12 cellular contexts compared by ENCODE assay signal in the genomic region with DNA sequence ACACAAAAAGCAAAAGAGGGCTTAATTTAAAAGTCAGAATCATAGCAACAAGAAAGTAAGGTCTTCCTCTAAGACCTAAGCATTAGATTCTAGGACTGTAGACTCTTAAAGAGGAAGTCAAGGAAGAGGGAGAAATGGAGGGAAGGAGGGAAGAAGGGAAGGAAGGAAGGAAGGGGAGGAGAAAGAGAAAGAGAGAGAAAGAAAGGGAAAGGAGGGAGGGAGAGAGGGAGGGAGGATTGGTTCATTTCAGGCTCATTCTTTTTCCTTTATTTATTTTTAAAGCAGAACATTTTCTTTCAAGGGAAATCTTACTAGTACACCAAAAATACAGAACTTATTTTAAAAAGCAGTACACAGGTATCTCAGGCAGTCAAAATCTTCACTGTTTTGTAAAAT.
A peak's percentile ranks its signal among the peaks of the same experiment; 100 is the strongest.
DNase-seq lines count a peak whose midpoint lies in the region; ATAC-seq, FAIRE-seq and TF ChIP-seq lines count a peak whose summit lies in the region.
"Had no signal": no experiment of that assay in that cellular context is flagged by ENCODE, and none has a peak within 500 bp of the region (broad histone marks: within the 10 kb centered on the region; RNA-seq: fewer than 3 reads in every experiment).

No MANE protein-coding gene starts in this region.

- H3K4me3 ChIP-seq in HUES48 (ENCODE audit: low read depth, low read length) (no peak overlapping the region), K562 (no peak overlapping the region), mesendoderm (ENCODE audit: low read length) (no peak overlapping the region), stomach (no peak overlapping the region)

- intact Hi-C loops in K562 (cut with micrococcal nuclease): loop anchor here (5.0 kb wide), 2 partner anchors 82 to 182 kb away; partner anchors contain the start of genes DLG5 and POLR3A
- intact Hi-C loops in stomach (cut with DNase I; ENCODE audit: low total_unique reads): loop anchor here (10.0 kb wide), 2 partner anchors 79 to 119 kb away; partner anchors contain the start of gene DLG5

- H2AK5ac ChIP-seq in mesendoderm (ENCODE audit: low read length): no peak overlapping the region

- TF ChIP-seq CTCF in K562 (IDR thresholded peaks at IDR 0.05 in 2 of 3, conservative IDR thresholded peaks at IDR 0.05 in 1 of 3; ENCODE audit: insufficient read depth in 2 of 3, low read depth in 1 of 3, low read length in 3 of 3) (no peak), stomach (IDR thresholded peaks at IDR 0.05) (no peak)

- H3K4me2 ChIP-seq in K562 (ENCODE audit: insufficient read depth, low read length) (no peak overlapping the region), mesendoderm (ENCODE audit: low read length) (no peak overlapping the region)

- ATAC-seq in K562: no peak

- H3K27ac ChIP-seq in HUES48 (ENCODE audit: low read depth, low read length): peak overlapping the region; percentile 9
- no peak overlapping the region for H3K27ac ChIP-seq in K562 (ENCODE audit: extremely low read depth, low read depth, low read length)
- H3K27ac ChIP-seq in mesendoderm (ENCODE audit: low read depth, low read length): no peak overlapping the region
- H3K27ac ChIP-seq in stomach: peak overlapping the region in 3 of 5 donors; percentile 28 to 81 (median 54)

- no peak overlapping the region for H4K8ac ChIP-seq in mesendoderm (ENCODE audit: low read depth, low read length)

- no peak overlapping the region for H2BK5ac ChIP-seq in mesendoderm (ENCODE audit: low read length)

- H3K4me1 ChIP-seq in HUES48 (ENCODE audit: control insufficient read depth, insufficient read depth, low read length): peaks cover 24% of the 10 kb centered on the region
- H3K4me1 ChIP-seq in K562 (replicated peaks in 1 of 2; ENCODE audit: control insufficient read depth in 2 of 2, insufficient read depth in 2 of 2, low read length in 2 of 2): peaks cover 13% of the 10 kb centered on the region in 2 experiments
- H3K4me1 ChIP-seq in mesendoderm (ENCODE audit: control insufficient read depth, low read depth, low read length): no peaks in the 10 kb centered on the region
- H3K4me1 ChIP-seq in stomach: peaks cover 8 to 38% (median 21%) of the 10 kb centered on the region in 4 donors

- H3K27me3 ChIP-seq in HUES48 (ENCODE audit: control insufficient read depth, insufficient read depth, low read length): no peaks in the 10 kb centered on the region
- no peaks in the 10 kb centered on the region for H3K27me3 ChIP-seq in K562 (ENCODE audit: control insufficient read depth in 2 of 2, insufficient read depth in 2 of 2, low read length in 2 of 2)
- no peaks in the 10 kb centered on the region for H3K27me3 ChIP-seq in mesendoderm (ENCODE audit: insufficient read depth, low read length, poor library complexity)
- no peaks in the 10 kb centered on the region for H3K27me3 ChIP-seq in stomach

- no peak overlapping the region for H3K9ac ChIP-seq in HUES48 (ENCODE audit: low read depth, low read length)
- no peak overlapping the region for H3K9ac ChIP-seq in K562 (ENCODE audit: insufficient read depth in 1 of 2, low read depth in 2 of 2, low read length in 2 of 2)
- peak overlapping the region; percentile 7 for H3K9ac ChIP-seq in mesendoderm (ENCODE audit: low read length)

- peaks cover 11% of the 10 kb centered on the region for H3K79me1 ChIP-seq in mesendoderm (ENCODE audit: low read length)

- TF ChIP-seq POLR2A in K562 (conservative IDR thresholded peaks at IDR 0.05) (no peak), stomach (IDR thresholded peaks at IDR 0.05) (no peak)

- H3K79me2 ChIP-seq in K562 (ENCODE audit: control insufficient read depth, insufficient read depth, low read length): no peaks in the 10 kb centered on the region
- peaks cover 6% of the 10 kb centered on the region for H3K79me2 ChIP-seq in mesendoderm (ENCODE audit: control insufficient read depth, insufficient read depth, low read length)

- no peak overlapping the region for H2BK120ac ChIP-seq in mesendoderm (ENCODE audit: low read depth, low read length)

- no peak overlapping the region for H2AFZ ChIP-seq in K562 (ENCODE audit: low read depth, low read length)

- H3K23ac ChIP-seq in mesendoderm (ENCODE audit: low read length): no peak overlapping the region

- FAIRE-seq in K562 (lab: Jason Lieb, UNC): peak; percentile 46

- no TSS peak for BruUV-seq in K562 (replicated peaks; lab: Mats Ljungman, UMichigan)

- H3K9me3 ChIP-seq in HUES48 (ENCODE audit: control insufficient read depth, insufficient read depth, low read length) (no peaks in the 10 kb centered on the region), K562 (replicated peaks; ENCODE audit: control insufficient read depth, insufficient read depth, low read depth, low read length) (no peaks in the 10 kb centered on the region), stomach (no peaks in the 10 kb centered on the region)

- no peak for TF ChIP-seq RAD21 in K562 (CRISPR knock-in tag; conservative IDR thresholded peaks at IDR 0.05 in 1 of 2, IDR thresholded peaks at IDR 0.05 in 1 of 2)

- no peak overlapping the region for H4K5ac ChIP-seq in mesendoderm (ENCODE audit: low read length)

- POLR2A ChIA-PET in K562 (lab: Yijun Ruan, JAX): interaction anchor here (0.7 to 1.0 kb wide), 2 partner anchors 9 to 428 kb away, joined by 3 read pairs; no protein-coding TSS in a partner anchor

- no peak for DNase-seq in K562 (ENCODE audit: extremely low read depth in 1 of 4, low spot score in 3 of 4)
- no peak for DNase-seq in mesendoderm
- no peak for DNase-seq in stomach
- DNase-seq in stimulated activated CD4-positive, alpha-beta T cell treated with anti-CD3 and anti-CD28 coated beads, Interleukin-4, amount 100 ng/mL, for 4 hours: no peak
- DNase-seq in cerebellar nuclear complex (lab: John Stamatoyannopoulos, UW): no peak
- DNase-seq in NK-92 treated with Interleukin-12 subunit alpha and Interleukin-12 subunit beta, amount 100 ng/mL, for 24 hours (lab: John Stamatoyannopoulos, UW): no peak
- DNase-seq: activated CD4-positive, alpha-beta T cell treated with anti-CD3 and anti-CD28 coated beads, Interleukin-2, amount 10 ng/mL, durations not matched to agents 24 days and 14 days; activated T-cell treated with anti-CD3 and anti-CD28 coated beads, Interleukin-2, amount 50 U/mL, for 48 hours; MM.1S; NCI-H2107; NCI-H774 had no signal

- H2BK15ac ChIP-seq in mesendoderm (replicated peaks; ENCODE audit: low read depth): no peak overlapping the region

- CTCF ChIA-PET in K562 (lab: Yijun Ruan, JAX; ENCODE audit: low intra/inter-chr PET ratio): no interaction called here

- peaks cover 53% of the 10 kb centered on the region for H3K36me3 ChIP-seq in HUES48 (ENCODE audit: control insufficient read depth, insufficient read depth, low read length)
- H3K36me3 ChIP-seq in K562 (ENCODE audit: control insufficient read depth, insufficient read depth, low read length): peaks cover 58% of the 10 kb centered on the region
- H3K36me3 ChIP-seq in mesendoderm (ENCODE audit: control insufficient read depth, insufficient read depth, low read length): peaks cover 6% of the 10 kb centered on the region
- peaks cover 13 to 56% (median 46%) of the 10 kb centered on the region in 4 donors for H3K36me3 ChIP-seq in stomach

- in situ Hi-C loops in K562 (cut with MboI): no loop called here

- no peak overlapping the region for H3K4ac ChIP-seq in mesendoderm (ENCODE audit: low read depth, low read length)

- peak overlapping the region; percentile 45 for H3K56ac ChIP-seq in mesendoderm (ENCODE audit: low read length)

- TF ChIP-seq EP300 in K562 (IDR thresholded peaks at IDR 0.05; ENCODE audit: low read length): no peak
- TF ChIP-seq EP300 in stomach (IDR thresholded peaks at IDR 0.05): no peak

- no peak overlapping the region for H3K18ac ChIP-seq in mesendoderm (ENCODE audit: low read length)

- H4K20me1 ChIP-seq in K562 (replicated peaks; ENCODE audit: control insufficient read depth, insufficient read depth, low read length): peaks cover 5% of the 10 kb centered on the region; the same call in 1 of the 2 replicates

- H3K9me1 ChIP-seq in K562 (ENCODE audit: control insufficient read depth, insufficient read depth, low read length): peaks cover 3% of the 10 kb centered on the region

TF ChIP-seq in K562, 482 proteins besides CTCF, POLR2A, EP300 and RAD21:
- TF ChIP-seq NR0B1 (IDR thresholded peaks at IDR 0.05; ENCODE audit: partially characterized antibody) (no peak), HNRNPK (IDR thresholded peaks at IDR 0.05; ENCODE audit: low read depth, low read length, poor library complexity, severe bottlenecking) (peak; percentile 71)
TF ChIP-seq in K562: peak in this region for 1.

Comparison
In these comparisons a context has a peak if more than half of its experiments do, and no peak if none do; other contexts are left out.
1. H3K27ac ChIP-seq: peak in HUES48 (single experiment) and stomach (3 of 5); none in K562 (single experiment) and mesendoderm (single experiment).